ENCODE assay signal across 19 cellular contexts in the genomic region with DNA sequence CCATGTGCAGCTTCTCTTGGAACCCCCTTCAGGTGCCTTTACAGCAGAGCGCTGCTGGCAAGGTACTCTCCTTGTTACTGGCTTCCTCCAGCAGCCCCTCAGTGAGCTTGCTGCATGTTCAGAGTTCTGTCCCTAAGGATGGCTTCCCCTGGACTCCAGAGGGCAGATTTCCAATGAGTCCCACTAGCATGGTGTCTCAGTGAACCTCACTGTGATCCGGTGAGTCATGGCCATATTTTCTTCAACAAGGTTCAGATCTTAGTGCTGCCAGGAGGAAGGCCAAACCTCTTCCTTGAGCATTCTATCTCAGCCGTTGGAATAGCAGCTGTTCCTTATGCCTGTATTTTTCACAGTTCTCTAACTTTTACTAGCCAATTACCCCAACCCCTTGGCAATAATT.
DNase-seq lines count a peak whose midpoint lies in the region; ATAC-seq, FAIRE-seq and TF ChIP-seq lines count a peak whose summit lies in the region.
"Had no signal": no experiment of that assay in that cellular context is flagged by ENCODE, and none has a peak within 500 bp of the region (broad histone marks: within the 10 kb centered on the region; RNA-seq: fewer than 3 reads in every experiment).

No MANE protein-coding gene starts in this region.

- H3K9me3 ChIP-seq in SK-N-SH (no peaks in the 10 kb centered on the region), skeletal muscle satellite cell (replicated peaks; ENCODE audit: low read length) (no peaks in the 10 kb centered on the region)

- H2AFZ ChIP-seq in SK-N-SH (ENCODE audit: low read depth), result no peak overlapping the region

- TF ChIP-seq POLR2A in GM18505 (IDR thresholded peaks at IDR 0.05; ENCODE audit: borderline replicate concordance, extremely low read depth, insufficient read depth, insufficient read length), result no peak

- H3K27ac Mint-ChIP-seq in mesothelial cell of epicardium, result no peak overlapping the region
- H3K27ac Mint-ChIP-seq: activated CD4-positive, alpha-beta memory T cell treated with anti-CD3 and anti-CD28 coated beads for 36 hours; type B pancreatic cell had no signal

- H3K4me1 ChIP-seq in SK-N-SH (ENCODE audit: control insufficient read depth in 1 of 2, insufficient read depth in 2 of 2, low read depth in 1 of 2, low read length in 1 of 2) (no peaks in the 10 kb centered on the region; a peak in 1 of 4 replicates), skeletal muscle satellite cell (ENCODE audit: control insufficient read depth, insufficient read depth, low read length) (peaks cover 22% of the 10 kb centered on the region)

- H3K36me3 Mint-ChIP-seq in mesothelial cell of epicardium, result peaks cover 6% of the 10 kb centered on the region

- ATAC-seq in SK-N-SH treated with all-trans-retinoic acid at 6 μM for 48 hours (peak; percentile 69), GM18505 (IDR thresholded peaks at IDR 0.05; ENCODE audit: unreplicated experiment) (no peak)
- ATAC-seq: left ventricle myocardium superior had no signal

- WGBS in SK-N-SH (ENCODE audit: low lambda C conversion rate), result 32% methylated on average over 3 of the region's 3 CpGs

- no peak for TF ChIP-seq RAD21 in SK-N-SH (IDR thresholded peaks at IDR 0.05; ENCODE audit: low read length)

- H3K9me2 ChIP-seq in SK-N-SH, result no peaks in the 10 kb centered on the region

- no peak overlapping the region for H3K4me3 ChIP-seq in SK-N-SH (ENCODE audit: low read depth in 2 of 2, low read length in 1 of 2)
- H3K4me3 ChIP-seq in fibroblast of the aortic adventitia (ENCODE audit: low read depth, low read length), result no peak overlapping the region
- H3K4me3 ChIP-seq in skeletal muscle satellite cell (ENCODE audit: low read length), result no peak overlapping the region

- H3F3A ChIP-seq in SK-N-SH (replicated peaks; ENCODE audit: insufficient read depth), result no peaks in the 10 kb centered on the region

- no peak overlapping the region for H3K4me3 Mint-ChIP-seq in mesothelial cell of epicardium
- H3K4me3 Mint-ChIP-seq: activated CD4-positive, alpha-beta memory T cell treated with anti-CD3 and anti-CD28 coated beads for 36 hours; type B pancreatic cell had no signal

- H3K27me3 Mint-ChIP-seq in mesothelial cell of epicardium (ENCODE audit: low read depth), result no peaks in the 10 kb centered on the region
- H3K27me3 Mint-ChIP-seq: activated CD4-positive, alpha-beta memory T cell treated with anti-CD3 and anti-CD28 coated beads for 36 hours; type B pancreatic cell had no signal

- no peak overlapping the region for H3K4me2 ChIP-seq in SK-N-SH
- H3K4me2 ChIP-seq in skeletal muscle satellite cell (ENCODE audit: low read length), result peak overlapping the region; percentile 22

- no peak overlapping the region for H3K27ac ChIP-seq in SK-N-SH (ENCODE audit: low read depth in 2 of 2, low read length in 1 of 2)

- no peaks in the 10 kb centered on the region for H3K4me1 Mint-ChIP-seq in mesothelial cell of epicardium

- no peaks in the 10 kb centered on the region for H3K79me2 ChIP-seq in SK-N-SH (ENCODE audit: insufficient read depth)

- TF ChIP-seq EP300 in SK-N-SH (IDR thresholded peaks at IDR 0.05; ENCODE audit: borderline replicate concordance in 1 of 2, low read depth in 1 of 2, low read length in 1 of 2), result no peak

- H3K27me3 ChIP-seq in SK-N-SH (ENCODE audit: insufficient read depth) (no peaks in the 10 kb centered on the region), skeletal muscle satellite cell (ENCODE audit: control insufficient read depth, insufficient read depth, low read length) (no peaks in the 10 kb centered on the region)

- POLR2A ChIA-PET in SK-N-SH (lab: Yijun Ruan, JAX), result no interaction called here

- no peaks in the 10 kb centered on the region for H4K20me1 ChIP-seq in SK-N-SH (ENCODE audit: insufficient read depth)

- peaks cover 39% of the 10 kb centered on the region for H3K9me3 Mint-ChIP-seq in mesothelial cell of epicardium

- DNase-seq in SK-N-SH (no peak), RCC 7860 (ENCODE audit: low spot score) (peak; percentile 51), fibroblast of the aortic adventitia (ENCODE audit: low read depth) (peak; percentile 35), NCI-H1417 treated with DMSO at 0.1 percent for 48 hours (lab: John Stamatoyannopoulos, UW) (no peak), mesothelial cell of epicardium (ENCODE audit: low spot score in 2 of 2, unreplicated experiment in 2 of 2) (no peak)
- DNase-seq: 8988T; activated CD4-positive, alpha-beta memory T cell treated with anti-CD3 and anti-CD28 coated beads for 36 hours; activated naive CD4-positive, alpha-beta T cell treated with Interleukin-2 at 50 U/mL for 16 hours; DMS53; GOT3; head of caudate nucleus; left ventricle myocardium superior; NCI-H1694; NCI-H69; T1000 had no signal

- CTCF ChIA-PET in SK-N-SH (lab: Yijun Ruan, JAX), result interaction anchor here (0.8 kb wide), 1 partner anchor 43 kb away, joined by 3 read pairs; no protein-coding TSS in a partner anchor

- FAIRE-seq in RCC 7860 (lab: Jason Lieb, UNC), result peak; percentile 73

- H3K36me3 ChIP-seq in SK-N-SH (replicated peaks in 1 of 2; ENCODE audit: control insufficient read depth in 1 of 2, insufficient read depth in 2 of 2, low read length in 1 of 2) (no peaks in the 10 kb centered on the region), skeletal muscle satellite cell (ENCODE audit: insufficient read depth, low read length) (no peaks in the 10 kb centered on the region)

- TF ChIP-seq CTCF in SK-N-SH (IDR thresholded peaks at IDR 0.05), result no peak
- TF ChIP-seq CTCF in fibroblast of the aortic adventitia (IDR thresholded peaks at IDR 0.05; ENCODE audit: insufficient read depth, low read length), result no peak
- no peak for TF ChIP-seq CTCF in mesothelial cell of epicardium (IDR thresholded peaks at IDR 0.05; ENCODE audit: unreplicated experiment)

- H3K9ac ChIP-seq in SK-N-SH, result no peak overlapping the region
- no peak overlapping the region for H3K9ac ChIP-seq in skeletal muscle satellite cell (ENCODE audit: low read depth, low read length)

TF ChIP-seq in SK-N-SH treated with all-trans-retinoic acid at 6 μM for 48 hours, 23 proteins besides CTCF, POLR2A, EP300 and RAD21 (continues in another document):
- no peak for TF ChIP-seq RARB (CRISPR knock-in tag; IDR thresholded peaks at IDR 0.05)
- no peak for TF ChIP-seq TSHZ2 (CRISPR knock-in tag; IDR thresholded peaks at IDR 0.05)
- TF ChIP-seq ARNTL (CRISPR knock-in tag; IDR thresholded peaks at IDR 0.05; ENCODE audit: borderline replicate concordance, low read depth), result no peak

TF ChIP-seq in SK-N-SH, 30 proteins besides CTCF, POLR2A, EP300 and RAD21:
- TF ChIP-seq REST (IDR thresholded peaks at IDR 0.05; ENCODE audit: low read depth, low read length) (no peak), SMC3 (IDR thresholded peaks at IDR 0.05; ENCODE audit: low read depth, low read length) (no peak), ELF1 (IDR thresholded peaks at IDR 0.05) (no peak), TAF1 (IDR thresholded peaks at IDR 0.05; ENCODE audit: borderline replicate concordance, low read depth, low read length) (no peak), GATA2 (CRISPR knock-in tag; IDR thresholded peaks at IDR 0.05) (no peak)
- TF ChIP-seq, protein P1, sequence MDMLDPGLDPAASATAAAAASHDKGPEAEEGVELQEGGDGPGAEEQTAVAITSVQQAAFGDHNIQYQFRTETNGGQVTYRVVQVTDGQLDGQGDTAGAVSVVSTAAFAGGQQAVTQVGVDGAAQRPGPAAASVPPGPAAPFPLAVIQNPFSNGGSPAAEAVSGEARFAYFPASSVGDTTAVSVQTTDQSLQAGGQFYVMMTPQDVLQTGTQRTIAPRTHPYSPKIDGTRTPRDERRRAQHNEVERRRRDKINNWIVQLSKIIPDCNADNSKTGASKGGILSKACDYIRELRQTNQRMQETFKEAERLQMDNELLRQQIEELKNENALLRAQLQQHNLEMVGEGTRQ (IDR thresholded peaks at IDR 0.05; ENCODE audit: borderline replicate concordance, low read depth, low read length), result no peak

Comparison
In these comparisons a context has a peak if more than half of its experiments do, and no peak if none do; other contexts are left out.
1. DNase-seq: peak in RCC 7860 (single experiment) and fibroblast of the aortic adventitia (single experiment); none in SK-N-SH (single experiment), NCI-H1417 treated with DMSO at 0.1 percent for 48 hours (single experiment) and mesothelial cell of epicardium (0 of 2).